8 cellular contexts compared by ENCODE assay signal in genomic region chr6:114083251-114083650, GRCh38.
"Had no signal": no experiment of that assay in that cellular context is flagged by ENCODE, and none has a peak within 500 bp of the region (broad histone marks: within the 10 kb centered on the region; RNA-seq: fewer than 3 reads in every experiment).

No MANE protein-coding gene starts in this region.

- H3K9ac ChIP-seq: GM23248 had no signal

- H3K27ac Mint-ChIP-seq: H9, HFFc6 had no signal

- H3K9me3 Mint-ChIP-seq: HFFc6 had no signal

- DNase-seq: GM23248, GOT3, H7, H9, HCEC 1CT, HFFc6 had no signal

- H3K4me3 Mint-ChIP-seq: H9, HFFc6 had no signal

- H3K27ac ChIP-seq: GM23248 had no signal

- ATAC-seq: HCT116 had no signal

- H2AFZ ChIP-seq: GM23248 had no signal

- H3K4me3 ChIP-seq: GM23248, HAP-1 had no signal

- H3K4me1 ChIP-seq: HAP-1 had no signal

- H3K36me3 ChIP-seq: HAP-1 had no signal
